9 cellular contexts compared by ENCODE assay signal in genomic region chr14:95361373-95362179, GRCh38. TPM values are rescaled to one million over a fixed set of nuclear protein-coding genes. Genes with fewer than 3 reads are reported as not detected.
A peak's percentile ranks its signal among the peaks of the same experiment; 100 is the strongest.
DNase-seq lines count a peak whose midpoint lies in the region; ATAC-seq and TF ChIP-seq lines count a peak whose summit lies in the region.
"Had no signal": no experiment of that assay in that cellular context is flagged by ENCODE, and none has a peak within 500 bp of the region (broad histone marks: within the 10 kb centered on the region; RNA-seq: fewer than 3 reads in every experiment).

No MANE protein-coding gene starts in this region.

- H3K27ac ChIP-seq in HEK293 (ENCODE audit: extremely low read depth, low read depth, low read length) = no peak overlapping the region

- peaks cover 4% of the 10 kb centered on the region; the same call in 1 of the 2 replicates for H3K4me1 ChIP-seq in HEK293 (ENCODE audit: control insufficient read depth, insufficient read depth, low read length)

- H3K27me3 Mint-ChIP-seq in WTC11 (ENCODE audit: low read depth) = peaks cover 15% of the 10 kb centered on the region
- peaks cover 18% of the 10 kb centered on the region for H3K27me3 Mint-ChIP-seq in nephron (ENCODE audit: low read depth)

- peak overlapping the region; percentile 72 for H3K4me3 Mint-ChIP-seq in WTC11
- H3K4me3 Mint-ChIP-seq in nephron = no peak overlapping the region
- H3K4me3 Mint-ChIP-seq: IgD-negative memory B cell had no signal

- peaks cover 37% of the 10 kb centered on the region for H3K4me1 Mint-ChIP-seq in WTC11
- H3K4me1 Mint-ChIP-seq in nephron = peaks cover 10% of the 10 kb centered on the region

- CTCF ChIA-PET in HEK293 (lab: Yijun Ruan, JAX) = interaction anchor here (0.5 to 2.6 kb wide), 14 partner anchors 11 to 612 kb away, joined by 3 to 18 read pairs (median 3); no protein-coding TSS in a partner anchor
- CTCF ChIA-PET in WTC11 (lab: Charles Lee) = interaction anchor here (0.5 to 3.7 kb wide), 74 partner anchors 9 to 677 kb away, joined by 3 to 42 read pairs (median 4); partner anchors contain the start of gene CLMN

- peak; percentile 94 for ATAC-seq in WTC11

- H3K9me3 ChIP-seq in HEK293 (ENCODE audit: control insufficient read depth, insufficient read depth, low read depth, low read length) = no peaks in the 10 kb centered on the region

- POLR2A ChIA-PET in HEK293 (lab: Yijun Ruan, JAX) (interaction anchor here (0.6 kb wide), 2 partner anchors 243 to 557 kb away, joined by 4 to 15 read pairs; no protein-coding TSS in a partner anchor), WTC11 (lab: Charles Lee) (interaction anchor here (1.1 kb wide), 1 partner anchor 15 kb away, joined by 3 read pairs; no protein-coding TSS in a partner anchor)

- no peaks in the 10 kb centered on the region for H3K36me3 ChIP-seq in HEK293 (ENCODE audit: control insufficient read depth in 2 of 2, insufficient read depth in 1 of 2, low read length in 2 of 2)

- DNase-seq in COLO829 (ENCODE audit: low spot score) (peak; percentile 17), WTC11 (ENCODE audit: low spot score) (peak; percentile 81), erythroblast (lab: John Stamatoyannopoulos, UW) (peak; percentile 32 to 54), kidney glomerular epithelial cell (lab: John Stamatoyannopoulos, UW) (no peak), NCI-H526 treated with DMSO at 0.1 percent for 48 hours (lab: John Stamatoyannopoulos, UW) (no peak), mesenteric fat pad (ENCODE audit: low spot score) (no peak)

- TF ChIP-seq CTCF in HEK293 (tag by site-specific recombination; IDR thresholded peaks at IDR 0.05) (peak; percentile 47; the same call in 1 of the 2 replicates), WTC11 (IDR thresholded peaks at IDR 0.05) (peak; percentile 87), nephron (IDR thresholded peaks at IDR 0.05; ENCODE audit: unreplicated experiment in 3 of 3) (peak; percentile 47 to 56 (median 49))

- no peak for TF ChIP-seq POLR2A in erythroblast (IDR thresholded peaks at IDR 0.05; ENCODE audit: low read length)

- H3K4me3 ChIP-seq in HEK293 (ENCODE audit: low read depth, low read length) = no peak overlapping the region

- no peaks in the 10 kb centered on the region for H3K36me3 Mint-ChIP-seq in WTC11
- no peaks in the 10 kb centered on the region for H3K36me3 Mint-ChIP-seq in nephron (ENCODE audit: low read depth)
- H3K36me3 Mint-ChIP-seq: IgD-negative memory B cell had no signal

- peak overlapping the region; percentile 97 for H3K27ac Mint-ChIP-seq in WTC11
- no peak overlapping the region for H3K27ac Mint-ChIP-seq in nephron
- H3K27ac Mint-ChIP-seq: IgD-negative memory B cell had no signal

- H3K9me3 Mint-ChIP-seq in WTC11 (no peaks in the 10 kb centered on the region), nephron (no peaks in the 10 kb centered on the region)
- H3K9me3 Mint-ChIP-seq: IgD-negative memory B cell had no signal

TF ChIP-seq in HEK293, 187 proteins besides CTCF, POLR2A, EP300 and RAD21 (continues in another document):
- TF ChIP-seq ZBTB6 (tag by site-specific recombination; IDR thresholded peaks at IDR 0.05) = peak; percentile 51; the same call in 1 of the 2 replicates

TF ChIP-seq in WTC11, 78 proteins besides CTCF, POLR2A, EP300 and RAD21 (continues in another document):
- TF ChIP-seq AR (CRISPR knock-in tag; IDR thresholded peaks at IDR 0.05) = no peak
- TF ChIP-seq MLX (CRISPR knock-in tag; IDR thresholded peaks at IDR 0.05) = no peak
- no peak for TF ChIP-seq MYBL2 (CRISPR knock-in tag; IDR thresholded peaks at IDR 0.05)
- TF ChIP-seq FOXP1 (CRISPR knock-in tag; IDR thresholded peaks at IDR 0.05; ENCODE audit: borderline replicate concordance) = no peak
- 0 out of 2 replicates have a peak, but pooled peaks have one; percentile 50 for TF ChIP-seq ZSCAN18 (CRISPR knock-in tag; IDR thresholded peaks at IDR 0.05)
- no peak for TF ChIP-seq ZNF317 (CRISPR knock-in tag; IDR thresholded peaks at IDR 0.05; ENCODE audit: borderline replicate concordance, low read depth)
- TF ChIP-seq CREB1 (CRISPR knock-in tag; IDR thresholded peaks at IDR 0.05) = no peak
- TF ChIP-seq FOXJ3 (CRISPR knock-in tag; IDR thresholded peaks at IDR 0.05; ENCODE audit: borderline replicate concordance) = no peak
- TF ChIP-seq RELA (CRISPR knock-in tag; IDR thresholded peaks at IDR 0.05; ENCODE audit: borderline replicate concordance) = no peak
- TF ChIP-seq TEAD1 (CRISPR knock-in tag; IDR thresholded peaks at IDR 0.05) = 0 out of 2 replicates have a peak, but pooled peaks have one; percentile 15
- TF ChIP-seq ATF1 (CRISPR knock-in tag; IDR thresholded peaks at IDR 0.05) = no peak
- 0 out of 2 replicates have a peak, but pooled peaks have one; percentile 42 for TF ChIP-seq SP1 (CRISPR knock-in tag; conservative IDR thresholded peaks at IDR 0.05)
- peak; percentile 65 for TF ChIP-seq MAX (CRISPR knock-in tag; IDR thresholded peaks at IDR 0.05)
- no peak for TF ChIP-seq IRF1 (CRISPR knock-in tag; IDR thresholded peaks at IDR 0.05)
- TF ChIP-seq ZNF671 (CRISPR knock-in tag; IDR thresholded peaks at IDR 0.05) = no peak
- peak; percentile 67; the same call in 1 of the 2 replicates for TF ChIP-seq GTF2I (CRISPR knock-in tag; conservative IDR thresholded peaks at IDR 0.05)
- no peak for TF ChIP-seq ZNF263 (CRISPR knock-in tag; IDR thresholded peaks at IDR 0.05; ENCODE audit: low read depth)
- no peak for TF ChIP-seq E2F1 (CRISPR knock-in tag; IDR thresholded peaks at IDR 0.05)
- TF ChIP-seq USF2 (CRISPR knock-in tag; IDR thresholded peaks at IDR 0.05) = 0 out of 2 replicates have a peak, but pooled peaks have one; percentile 8

RNA-seq across cellular contexts. Expression of gene CLMN, which starts 41.9 kb away (rescaled TPM):
- total RNA-seq in WTC11 (2021) (10.4 to 12.2 TPM (median 10.8 TPM) in 3 replicates), mesenteric fat pad (47.4 TPM)

Comparison
In these comparisons a context has a peak if more than half of its experiments do, and no peak if none do; other contexts are left out.
1. DNase-seq: peak in COLO829 (single experiment), WTC11 (single experiment) and erythroblast (2 of 2); none in kidney glomerular epithelial cell (single experiment), NCI-H526 treated with DMSO at 0.1 percent for 48 hours (single experiment) and mesenteric fat pad (single experiment).
2. Peak in every context shown above with its lines, with median percentiles within 50 percentile points of each other: CTCF ChIP-seq.